8 cellular contexts compared by ENCODE assay signal in the genomic region with DNA sequence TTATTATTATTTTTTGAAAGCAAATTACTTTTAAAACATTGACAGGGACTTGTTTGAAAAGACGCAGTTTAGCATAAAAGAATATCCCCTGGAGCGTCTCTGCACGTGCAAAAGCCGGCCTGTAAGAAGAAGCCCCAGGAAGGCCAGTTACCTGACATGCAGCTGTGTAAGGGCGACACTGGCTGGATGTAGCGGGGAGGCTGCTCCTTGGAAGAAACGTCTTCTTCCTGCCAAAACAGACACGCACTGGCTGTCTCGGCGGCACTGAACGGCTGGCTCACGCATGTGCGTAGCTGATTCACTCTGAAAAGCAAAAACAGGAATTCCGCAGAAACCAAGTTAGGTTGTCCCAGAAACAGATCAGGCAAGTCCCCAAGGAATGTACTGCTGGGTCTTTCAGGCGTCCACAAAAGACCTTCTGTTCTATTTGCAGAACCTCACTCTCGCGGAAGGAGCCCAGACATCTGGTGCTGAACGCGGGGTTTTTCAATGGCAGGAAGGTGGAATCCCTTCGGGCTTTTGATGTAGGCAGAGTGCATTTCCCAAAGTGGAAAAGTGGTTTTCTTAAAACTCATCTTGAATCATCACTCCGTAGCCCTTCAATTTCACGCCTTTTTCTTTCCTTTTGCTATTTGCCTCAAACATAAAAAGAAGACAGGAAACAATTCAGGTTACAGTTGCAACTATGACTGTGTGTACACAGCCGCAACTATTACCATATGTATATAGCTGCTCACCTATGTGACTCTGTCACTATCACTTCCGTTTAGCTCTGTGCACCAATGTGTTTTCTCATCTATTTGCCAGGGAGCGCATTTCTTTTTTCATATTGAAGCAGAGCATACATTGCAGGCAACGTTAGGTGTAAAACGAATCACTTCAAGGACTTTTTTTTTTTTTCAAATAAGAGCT. TPM values are rescaled to one million over a fixed set of nuclear protein-coding genes. Genes with fewer than 3 reads are reported as not detected.
DNase-seq lines count a peak whose midpoint lies in the region; ATAC-seq and TF ChIP-seq lines count a peak whose summit lies in the region.

No MANE protein-coding gene starts in this region.

- ATAC-seq in GM21528 (IDR thresholded peaks at IDR 0.05; ENCODE audit: low FRiP score, unreplicated experiment) (no peak), HG03457 (IDR thresholded peaks at IDR 0.05; ENCODE audit: unreplicated experiment) (no peak)

- H3K27ac ChIP-seq in SJCRH30, result no peak overlapping the region

- no peak for TF ChIP-seq CTCF in GM13976 (IDR thresholded peaks at IDR 0.05; ENCODE audit: borderline replicate concordance, control extremely low read depth, extremely low read depth, insufficient read depth, missing control alignments)

- H3K9me3 ChIP-seq in SJCRH30 (replicated peaks), result no peaks in the 10 kb centered on the region

- no peaks in the 10 kb centered on the region for H3K4me1 ChIP-seq in SJCRH30

- no peaks in the 10 kb centered on the region for H3K27me3 ChIP-seq in SJCRH30

- peak overlapping the region; percentile 35 for H3K4me3 ChIP-seq in SJCRH30

- no peaks in the 10 kb centered on the region for H3K36me3 ChIP-seq in SJCRH30

- in situ Hi-C loops in GM13976 (cut with MboI; ENCODE audit: low sequenced_read_pairs, unreplicated experiment), result no loop called here

- peak; percentile 55 for DNase-seq in EL
- DNase-seq in SJCRH30, result peak; percentile 12 to 34
- peak; percentile 64 for DNase-seq in dermis blood vessel endothelial cell
- DNase-seq in occipital lobe (lab: John Stamatoyannopoulos, UW), result peak; percentile 33
- DNase-seq in GM13976 (ENCODE audit: low spot score), result no peak
- DNase-seq in activated gamma-delta T cell treated with Interleukin-2 at 50 U/mL for 16 hours, result no peak

RNA-seq across cellular contexts. Expression of a gene that starts 38.1 kb away (rescaled TPM):
- total RNA-seq in SJCRH30 (2014; rRNA removed; shearing (Covaris generic)), result not detected in 2 replicates
- not detected in 2 replicates for total RNA-seq in dermis blood vessel endothelial cell
- total RNA-seq in occipital lobe, result not detected

RNA-seq across cellular contexts. Expression of a gene that starts 39.1 kb away (rescaled TPM):
- 0.16 and 0.41 TPM in 2 replicates for total RNA-seq in SJCRH30 (2014; rRNA removed; shearing (Covaris generic))
- total RNA-seq in dermis blood vessel endothelial cell, result 32.2 and 39.8 TPM in 2 replicates
- 9.2 TPM for total RNA-seq in occipital lobe

Comparison
In these comparisons a context has a peak if more than half of its experiments do, and no peak if none do; other contexts are left out.
1. DNase-seq: peak in EL (single experiment), SJCRH30 (2 of 2), dermis blood vessel endothelial cell (single experiment) and occipital lobe (single experiment); none in GM13976 (single experiment) and activated gamma-delta T cell treated with Interleukin-2 at 50 U/mL for 16 hours (single experiment).